Comparison of ENCODE assay signal across 16 cellular contexts in the genomic region with DNA sequence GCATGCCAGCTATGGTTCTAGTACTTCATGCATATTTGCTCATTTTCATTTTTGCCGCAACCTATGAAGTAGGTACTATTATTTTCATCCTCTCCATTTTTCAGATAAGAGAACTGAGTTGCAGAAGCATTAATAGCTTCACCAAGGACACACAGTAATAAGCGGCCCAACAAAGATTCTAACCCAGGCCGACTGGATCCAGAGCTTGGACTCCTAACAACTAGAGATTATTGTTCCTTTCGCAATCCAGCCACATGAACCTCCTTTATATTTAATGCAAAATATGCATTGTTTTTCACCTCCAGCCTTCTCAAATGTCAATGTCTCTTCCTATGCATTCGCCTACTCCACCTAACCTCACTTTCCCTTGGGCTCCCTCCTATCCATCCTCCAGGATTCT.
DNase-seq lines count a peak whose midpoint lies in the region; TF ChIP-seq lines count a peak whose summit lies in the region.
"Had no signal": no experiment of that assay in that cellular context is flagged by ENCODE, and none has a peak within 500 bp of the region (broad histone marks: within the 10 kb centered on the region; RNA-seq: fewer than 3 reads in every experiment).

No MANE protein-coding gene starts in this region.

- no peak overlapping the region for H3K4ac ChIP-seq in neuronal stem cell (ENCODE audit: low read length)

- intact Hi-C loops in left ventricle myocardium inferior (cut with micrococcal nuclease) = no loop called here
- intact Hi-C loops in cardiac septum (cut with DNase I) = no loop called here

- WGBS in neuronal stem cell (ENCODE audit: extremely low coverage in 2 of 2, insufficient read length in 2 of 2, insufficient replicate concordance in 1 of 2), 2 donors = no CpG with 5 or more reads among the region's 5 CpGs
- WGBS in SK-N-SH (ENCODE audit: low lambda C conversion rate) = 94% methylated on average over 5 of the region's 5 CpGs

- H3K23ac ChIP-seq in neuronal stem cell (ENCODE audit: low read depth, low read length, poor library complexity) = no peak overlapping the region

- no peaks in the 10 kb centered on the region for H3K79me2 ChIP-seq in SK-N-SH (ENCODE audit: insufficient read depth)

- H3K4me2 ChIP-seq in neuronal stem cell (ENCODE audit: insufficient read depth, low read length, poor library complexity, severe bottlenecking) (no peak overlapping the region), SK-N-SH (no peak overlapping the region)
- H3K4me2 ChIP-seq: BLaER1 treated with 17β-estradiol and CSF1 and Interleukin-3, amounts not matched to agents 10 nM and 100 nM had no signal

- H3K36me3 ChIP-seq in left ventricle myocardium inferior = no peaks in the 10 kb centered on the region
- no peaks in the 10 kb centered on the region for H3K36me3 ChIP-seq in neuronal stem cell (replicated peaks in 1 of 2; ENCODE audit: control insufficient read depth in 2 of 2, insufficient read depth in 2 of 2, low read length in 2 of 2)
- no peaks in the 10 kb centered on the region for H3K36me3 ChIP-seq in SK-N-SH (replicated peaks in 1 of 2; ENCODE audit: control insufficient read depth in 1 of 2, insufficient read depth in 2 of 2, low read length in 1 of 2)
- H3K36me3 ChIP-seq: BLaER1 treated with 17β-estradiol and CSF1 and Interleukin-3, amounts not matched to agents 10 nM and 100 nM had no signal

- H3K9me3 ChIP-seq in left ventricle myocardium inferior (replicated peaks) = no peaks in the 10 kb centered on the region
- H3K9me3 ChIP-seq in neuronal stem cell (replicated peaks in 1 of 2; ENCODE audit: control insufficient read depth in 2 of 2, insufficient read depth in 1 of 2, low read depth in 1 of 2, low read length in 2 of 2) = no peaks in the 10 kb centered on the region
- H3K9me3 ChIP-seq in SK-N-SH = no peaks in the 10 kb centered on the region
- H3K9me3 ChIP-seq: BLaER1 treated with 17β-estradiol and CSF1 and Interleukin-3, amounts not matched to agents 10 nM and 100 nM had no signal

- H3K4me1 Mint-ChIP-seq in brain = peaks cover 82% of the 10 kb centered on the region
- H3K4me1 Mint-ChIP-seq: CD4-positive, CD25-positive, alpha-beta regulatory T cell had no signal

- H3K27me3 Mint-ChIP-seq in brain = peaks cover 6% of the 10 kb centered on the region
- H3K27me3 Mint-ChIP-seq: CD4-positive, CD25-positive, alpha-beta regulatory T cell had no signal

- H2AK5ac ChIP-seq in neuronal stem cell (ENCODE audit: low read depth, low read length) = no peak overlapping the region

- H3K9me2 ChIP-seq in SK-N-SH = no peaks in the 10 kb centered on the region

- H3K79me1 ChIP-seq in neuronal stem cell (ENCODE audit: low read depth, low read length) = no peaks in the 10 kb centered on the region

- H4K8ac ChIP-seq in neuronal stem cell (ENCODE audit: low read depth, low read length) = no peak overlapping the region

- no peak overlapping the region for H3K4me3 Mint-ChIP-seq in brain
- H3K4me3 Mint-ChIP-seq: CD4-positive, CD25-positive, alpha-beta regulatory T cell; HFFc6 had no signal

- H2BK120ac ChIP-seq in neuronal stem cell (ENCODE audit: low read depth, low read length) = no peak overlapping the region

- DNase-seq in left ventricle myocardium inferior = no peak
- no peak for DNase-seq in cardiac septum (ENCODE audit: low spot score)
- no peak for DNase-seq in neuronal stem cell (ENCODE audit: low spot score)
- DNase-seq in SK-N-SH = no peak
- DNase-seq in central memory CD4-positive, alpha-beta T cell = no peak
- no peak for DNase-seq in activated naive CD4-positive, alpha-beta T cell (lab: John Stamatoyannopoulos, UW)
- DNase-seq in 8988T = no peak
- DNase-seq: ACHN; CD4-positive, CD25-positive, alpha-beta regulatory T cell; DMS53; GF-D8; HCEC 1CT; HFFc6 had no signal

- no peak overlapping the region for H2BK5ac ChIP-seq in neuronal stem cell (ENCODE audit: low read length)

- TF ChIP-seq RAD21 in SK-N-SH (IDR thresholded peaks at IDR 0.05; ENCODE audit: low read length) = no peak

- H4K20me1 ChIP-seq in SK-N-SH (ENCODE audit: insufficient read depth) = no peaks in the 10 kb centered on the region
- H4K20me1 ChIP-seq: BLaER1 treated with 17β-estradiol and CSF1 and Interleukin-3, amounts not matched to agents 10 nM and 100 nM had no signal

- CTCF ChIA-PET in SK-N-SH (lab: Yijun Ruan, JAX) = interaction anchor here (1.2 to 1.9 kb wide), 3 partner anchors 9 to 271 kb away, joined by 5 to 12 read pairs (median 9); no protein-coding TSS in a partner anchor

- H3K4me1 ChIP-seq in left ventricle myocardium inferior = peaks cover 48% of the 10 kb centered on the region
- peaks cover 12 to 20% of the 10 kb centered on the region in 2 donors for H3K4me1 ChIP-seq in neuronal stem cell (ENCODE audit: control insufficient read depth in 2 of 2, insufficient read depth in 1 of 2, low read depth in 1 of 2, low read length in 2 of 2)
- peaks cover 24 to 80% of the 10 kb centered on the region in 2 experiments for H3K4me1 ChIP-seq in SK-N-SH (ENCODE audit: control insufficient read depth in 1 of 2, insufficient read depth in 2 of 2, low read depth in 1 of 2, low read length in 1 of 2)

- peak overlapping the region; percentile 77 for H3K27ac ChIP-seq in left ventricle myocardium inferior (replicated peaks)
- no peak overlapping the region for H3K27ac ChIP-seq in neuronal stem cell (replicated peaks; ENCODE audit: low read length)
- H3K27ac ChIP-seq in SK-N-SH (ENCODE audit: low read depth in 2 of 2, low read length in 1 of 2) = peak overlapping the region in 1 of 2 experiments; percentile 99; a peak in 1 of 4 replicates
- H3K27ac ChIP-seq: 22Rv1; BLaER1 treated with 17β-estradiol and CSF1 and Interleukin-3, amounts not matched to agents 10 nM and 100 nM had no signal

- H4K91ac ChIP-seq in neuronal stem cell (ENCODE audit: low read depth, low read length, poor library complexity) = no peak overlapping the region

- H3K18ac ChIP-seq in neuronal stem cell (ENCODE audit: low read length) = peak overlapping the region; percentile 55

- no peak for TF ChIP-seq EP300 in SK-N-SH (IDR thresholded peaks at IDR 0.05; ENCODE audit: borderline replicate concordance in 1 of 2, low read depth in 1 of 2, low read length in 1 of 2)

- H3K14ac ChIP-seq in neuronal stem cell (ENCODE audit: low read length) = no peak overlapping the region

- H3K27me3 ChIP-seq in left ventricle myocardium inferior (ENCODE audit: low read depth) = no peaks in the 10 kb centered on the region
- H3K27me3 ChIP-seq in neuronal stem cell (ENCODE audit: control insufficient read depth in 3 of 3, insufficient read depth in 3 of 3, low read depth in 1 of 3, low read length in 3 of 3) = no peaks in the 10 kb centered on the region
- no peaks in the 10 kb centered on the region for H3K27me3 ChIP-seq in SK-N-SH (ENCODE audit: insufficient read depth)
- H3K27me3 ChIP-seq: BLaER1 treated with 17β-estradiol and CSF1 and Interleukin-3, amounts not matched to agents 10 nM and 100 nM had no signal

- peaks cover 36% of the 10 kb centered on the region for H3F3A ChIP-seq in SK-N-SH (replicated peaks; ENCODE audit: insufficient read depth)

- H3K36me3 Mint-ChIP-seq in brain = no peaks in the 10 kb centered on the region
- H3K36me3 Mint-ChIP-seq: CD4-positive, CD25-positive, alpha-beta regulatory T cell had no signal

- H2AFZ ChIP-seq in neuronal stem cell (ENCODE audit: low read length) = no peak overlapping the region
- H2AFZ ChIP-seq in SK-N-SH (ENCODE audit: low read depth) = no peak overlapping the region

- POLR2A ChIA-PET in SK-N-SH (lab: Yijun Ruan, JAX) = no interaction called here

- H3K9ac ChIP-seq in neuronal stem cell (ENCODE audit: low read depth, low read length, poor library complexity) = no peak overlapping the region
- H3K9ac ChIP-seq in SK-N-SH = no peak overlapping the region
- H3K9ac ChIP-seq: BLaER1 treated with 17β-estradiol and CSF1 and Interleukin-3, amounts not matched to agents 10 nM and 100 nM had no signal

- no peak overlapping the region for H2BK15ac ChIP-seq in neuronal stem cell (ENCODE audit: low read length)

- H2BK12ac ChIP-seq in neuronal stem cell (ENCODE audit: low read length) = no peak overlapping the region

- H3K27ac Mint-ChIP-seq in brain = peak overlapping the region in 3 of 5 experiments; percentile 17 to 96 (median 80)
- H3K27ac Mint-ChIP-seq: CD4-positive, CD25-positive, alpha-beta regulatory T cell; HFFc6 had no signal

- H3K4me3 ChIP-seq in left ventricle myocardium inferior (no peak overlapping the region), neuronal stem cell (ENCODE audit: low read length in 2 of 2) (no peak overlapping the region), SK-N-SH (ENCODE audit: low read depth in 2 of 2, low read length in 1 of 2) (no peak overlapping the region)
- H3K4me3 ChIP-seq: BLaER1 treated with 17β-estradiol and CSF1 and Interleukin-3, amounts not matched to agents 10 nM and 100 nM had no signal

- no peak for TF ChIP-seq CTCF in left ventricle myocardium inferior (IDR thresholded peaks at IDR 0.05; ENCODE audit: borderline replicate concordance)
- no peak for TF ChIP-seq CTCF in brain (conservative IDR thresholded peaks at IDR 0.05)
- TF ChIP-seq CTCF in SK-N-SH (IDR thresholded peaks at IDR 0.05) = no peak

- H3K9me3 Mint-ChIP-seq in brain = peaks cover 0 to 7% (median 0%) of the 10 kb centered on the region in 5 experiments
- H3K9me3 Mint-ChIP-seq: HFFc6 had no signal

TF ChIP-seq in SK-N-SH, 30 proteins besides CTCF, POLR2A, EP300 and RAD21:
- TF ChIP-seq, protein P1, sequence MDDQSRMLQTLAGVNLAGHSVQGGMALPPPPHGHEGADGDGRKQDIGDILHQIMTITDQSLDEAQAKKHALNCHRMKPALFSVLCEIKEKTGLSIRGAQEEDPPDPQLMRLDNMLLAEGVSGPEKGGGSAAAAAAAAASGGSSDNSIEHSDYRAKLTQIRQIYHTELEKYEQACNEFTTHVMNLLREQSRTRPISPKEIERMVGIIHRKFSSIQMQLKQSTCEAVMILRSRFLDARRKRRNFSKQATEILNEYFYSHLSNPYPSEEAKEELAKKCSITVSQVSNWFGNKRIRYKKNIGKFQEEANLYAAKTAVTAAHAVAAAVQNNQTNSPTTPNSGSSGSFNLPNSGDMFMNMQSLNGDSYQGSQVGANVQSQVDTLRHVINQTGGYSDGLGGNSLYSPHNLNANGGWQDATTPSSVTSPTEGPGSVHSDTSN (IDR thresholded peaks at IDR 0.05) = no peak
